ENCODE assay signal across 1 cellular context in genomic region chr3:154194869-154195268, GRCh38.
TF ChIP-seq lines count a peak whose summit lies in the region.

No MANE protein-coding gene starts in this region.

TF ChIP-seq in IMR-90, 13 proteins besides CTCF, POLR2A, EP300 and RAD21:
- peak; percentile 13; the same call in 1 of the 2 replicates for TF ChIP-seq BHLHE40 (IDR thresholded peaks at IDR 0.05; ENCODE audit: low read depth, low read length)
- no peak for TF ChIP-seq RCOR1 (IDR thresholded peaks at IDR 0.05; ENCODE audit: insufficient replicate concordance, low read length)
TF ChIP-seq in IMR-90: peak in this region for 1.
